ENCODE assay signal across 20 cellular contexts in genomic region chr5:8061140-8061469, GRCh38.
DNase-seq lines count a peak whose midpoint lies in the region; ATAC-seq, FAIRE-seq and TF ChIP-seq lines count a peak whose summit lies in the region.
"Had no signal": no experiment of that assay in that cellular context is flagged by ENCODE, and none has a peak within 500 bp of the region (broad histone marks: within the 10 kb centered on the region; RNA-seq: fewer than 3 reads in every experiment).

No MANE protein-coding gene starts in this region.

- no peak overlapping the region for H2AK5ac ChIP-seq in mesendoderm (ENCODE audit: low read length)

- no peak overlapping the region for H3K4me3 Mint-ChIP-seq in brain
- no peak overlapping the region for H3K4me3 Mint-ChIP-seq in stimulated activated memory B cell treated with anti-CD40 and anti-IgM and Interleukin-4, amounts not matched to agents 10 μg/mL and 1 μg/mL and 100 μg/mL, for 72 hours
- no peak overlapping the region for H3K4me3 Mint-ChIP-seq in activated CD4-positive, alpha-beta memory T cell treated with anti-CD3 and anti-CD28 coated beads, Interleukin-2, amount 10 ng/mL, durations not matched to agents 7 days and 5 days
- H3K4me3 Mint-ChIP-seq: H9; stimulated activated effector memory CD8-positive, alpha-beta T cell treated with anti-CD3 and anti-CD28 coated beads, Interleukin-12 subunit alpha, Interleukin-12 subunit beta, amount 100 ng/mL, for 72 hours; T-cell had no signal

- H3K4me1 ChIP-seq in mesendoderm (ENCODE audit: control insufficient read depth, low read depth, low read length): no peaks in the 10 kb centered on the region
- H3K4me1 ChIP-seq: left lung, psoas muscle had no signal

- H4K5ac ChIP-seq in mesendoderm (ENCODE audit: low read length): no peak overlapping the region

- H3K27me3 Mint-ChIP-seq in brain: no peaks in the 10 kb centered on the region
- H3K27me3 Mint-ChIP-seq in stimulated activated memory B cell treated with anti-CD40 and anti-IgM and Interleukin-4, amounts not matched to agents 10 μg/mL and 1 μg/mL and 100 μg/mL, for 72 hours: peaks cover 9% of the 10 kb centered on the region
- no peaks in the 10 kb centered on the region for H3K27me3 Mint-ChIP-seq in activated CD4-positive, alpha-beta memory T cell treated with anti-CD3 and anti-CD28 coated beads, Interleukin-2, amount 10 ng/mL, durations not matched to agents 7 days and 5 days
- H3K27me3 Mint-ChIP-seq: T-cell had no signal

- no peak overlapping the region for H3K56ac ChIP-seq in mesendoderm (ENCODE audit: low read length)

- H3K36me3 ChIP-seq in mesendoderm (ENCODE audit: control insufficient read depth, insufficient read depth, low read length): no peaks in the 10 kb centered on the region
- H3K36me3 ChIP-seq: left lung, thoracic aorta had no signal

- peaks cover 40% of the 10 kb centered on the region for H3K4me1 Mint-ChIP-seq in brain
- H3K4me1 Mint-ChIP-seq in stimulated activated memory B cell treated with anti-CD40 and anti-IgM and Interleukin-4, amounts not matched to agents 10 μg/mL and 1 μg/mL and 100 μg/mL, for 72 hours: peaks cover 23% of the 10 kb centered on the region
- no peaks in the 10 kb centered on the region for H3K4me1 Mint-ChIP-seq in activated CD4-positive, alpha-beta memory T cell treated with anti-CD3 and anti-CD28 coated beads, Interleukin-2, amount 10 ng/mL, durations not matched to agents 7 days and 5 days
- H3K4me1 Mint-ChIP-seq: stimulated activated effector memory CD8-positive, alpha-beta T cell treated with anti-CD3 and anti-CD28 coated beads, Interleukin-12 subunit alpha, Interleukin-12 subunit beta, amount 100 ng/mL, for 72 hours; T-cell had no signal

- H4K8ac ChIP-seq in mesendoderm (ENCODE audit: low read depth, low read length): no peak overlapping the region

- H3K9ac ChIP-seq in mesendoderm (ENCODE audit: low read length): no peak overlapping the region

- CTCF ChIA-PET in activated CD4-positive, alpha-beta memory T cell treated with anti-CD3 and anti-CD28 coated beads, Interleukin-2, amount 10 ng/mL, durations not matched to agents 7 days and 5 days (lab: Charles Lee): no interaction called here

- H3K79me1 ChIP-seq in mesendoderm (ENCODE audit: low read length): no peaks in the 10 kb centered on the region

- H2BK120ac ChIP-seq in mesendoderm (ENCODE audit: low read depth, low read length): no peak overlapping the region

- H2BK15ac ChIP-seq in mesendoderm (replicated peaks; ENCODE audit: low read depth): no peak overlapping the region

- H3K23ac ChIP-seq in mesendoderm (ENCODE audit: low read length): no peak overlapping the region

- H3K79me2 ChIP-seq in mesendoderm (ENCODE audit: control insufficient read depth, insufficient read depth, low read length): no peaks in the 10 kb centered on the region

- no peaks in the 10 kb centered on the region for H3K36me3 Mint-ChIP-seq in brain
- H3K36me3 Mint-ChIP-seq in stimulated activated memory B cell treated with anti-CD40 and anti-IgM and Interleukin-4, amounts not matched to agents 10 μg/mL and 1 μg/mL and 100 μg/mL, for 72 hours: no peaks in the 10 kb centered on the region
- no peaks in the 10 kb centered on the region for H3K36me3 Mint-ChIP-seq in activated CD4-positive, alpha-beta memory T cell treated with anti-CD3 and anti-CD28 coated beads, Interleukin-2, amount 10 ng/mL, durations not matched to agents 7 days and 5 days (ENCODE audit: low read depth)
- H3K36me3 Mint-ChIP-seq: stimulated activated effector memory CD8-positive, alpha-beta T cell treated with anti-CD3 and anti-CD28 coated beads, Interleukin-12 subunit alpha, Interleukin-12 subunit beta, amount 100 ng/mL, for 72 hours; T-cell had no signal

- POLR2A ChIA-PET in activated CD4-positive, alpha-beta memory T cell treated with anti-CD3 and anti-CD28 coated beads, Interleukin-2, amount 10 ng/mL, durations not matched to agents 7 days and 5 days (lab: Charles Lee): no interaction called here

- WGBS in mesendoderm (ENCODE audit: extremely low coverage, insufficient coverage, low lambda C conversion rate): no CpG with 5 or more reads among the region's 2 CpGs

- FAIRE-seq in D721Med (lab: Jason Lieb, UNC): no peak

- DNase-seq in mesendoderm (peak; percentile 8), D721Med (ENCODE audit: insufficient read length, low spot score) (no peak)
- no peak for DNase-seq in activated CD4-positive, alpha-beta memory T cell treated with anti-CD3 and anti-CD28 coated beads, Interleukin-2, amount 10 ng/mL, durations not matched to agents 7 days and 5 days
- DNase-seq: activated effector memory CD4-positive, alpha-beta T cell treated with anti-CD3 and anti-CD28 coated beads, Interleukin-2, amount 50 U/mL, for 16 hours; GDM1; H9; left lung; NCI-H1694; NCI-H2171; NCI-H524; PC-3; psoas muscle; T-cell had no signal

- no peak overlapping the region for H3K4me2 ChIP-seq in mesendoderm (ENCODE audit: low read length)
- H3K4me2 ChIP-seq: smooth muscle cell had no signal

- H3K4ac ChIP-seq in mesendoderm (ENCODE audit: low read depth, low read length): no peak overlapping the region

- no peaks in the 10 kb centered on the region for H3K9me3 Mint-ChIP-seq in brain
- no peaks in the 10 kb centered on the region for H3K9me3 Mint-ChIP-seq in stimulated activated memory B cell treated with anti-CD40 and anti-IgM and Interleukin-4, amounts not matched to agents 10 μg/mL and 1 μg/mL and 100 μg/mL, for 72 hours
- no peaks in the 10 kb centered on the region for H3K9me3 Mint-ChIP-seq in activated CD4-positive, alpha-beta memory T cell treated with anti-CD3 and anti-CD28 coated beads, Interleukin-2, amount 10 ng/mL, durations not matched to agents 7 days and 5 days
- H3K9me3 Mint-ChIP-seq: H9 had no signal

- peak; percentile 58 for ATAC-seq in GM18868 (IDR thresholded peaks at IDR 0.05; ENCODE audit: unreplicated experiment)
- peak; percentile 39 for ATAC-seq in stimulated activated memory B cell treated with anti-CD40 and anti-IgM and Interleukin-4, amounts not matched to agents 10 μg/mL and 1 μg/mL and 100 μg/mL, for 72 hours
- ATAC-seq in GM18520 (IDR thresholded peaks at IDR 0.05; ENCODE audit: unreplicated experiment): no peak
- ATAC-seq: left lung; PC-3; psoas muscle; stimulated activated effector memory CD8-positive, alpha-beta T cell treated with anti-CD3 and anti-CD28 coated beads, Interleukin-12 subunit alpha, Interleukin-12 subunit beta, amount 100 ng/mL, for 72 hours; T-cell had no signal

- no peaks in the 10 kb centered on the region for H3K27me3 ChIP-seq in mesendoderm (ENCODE audit: insufficient read depth, low read length, poor library complexity)
- H3K27me3 ChIP-seq: left lung had no signal

- no peak overlapping the region for H2BK5ac ChIP-seq in mesendoderm (ENCODE audit: low read length)

- H3K4me3 ChIP-seq in mesendoderm (ENCODE audit: low read length): no peak overlapping the region
- H3K4me3 ChIP-seq: left lung, psoas muscle, smooth muscle cell, thoracic aorta had no signal

- H3K27ac ChIP-seq in mesendoderm (ENCODE audit: low read depth, low read length): no peak overlapping the region
- H3K27ac ChIP-seq: left lung, psoas muscle, thoracic aorta had no signal

- peak overlapping the region in 3 of 5 experiments; percentile 0 to 59 (median 21) for H3K27ac Mint-ChIP-seq in brain
- H3K27ac Mint-ChIP-seq in stimulated activated memory B cell treated with anti-CD40 and anti-IgM and Interleukin-4, amounts not matched to agents 10 μg/mL and 1 μg/mL and 100 μg/mL, for 72 hours: peak overlapping the region; percentile 39
- no peak overlapping the region for H3K27ac Mint-ChIP-seq in activated CD4-positive, alpha-beta memory T cell treated with anti-CD3 and anti-CD28 coated beads, Interleukin-2, amount 10 ng/mL, durations not matched to agents 7 days and 5 days
- H3K27ac Mint-ChIP-seq: H9; stimulated activated effector memory CD8-positive, alpha-beta T cell treated with anti-CD3 and anti-CD28 coated beads, Interleukin-12 subunit alpha, Interleukin-12 subunit beta, amount 100 ng/mL, for 72 hours; T-cell had no signal

- TF ChIP-seq CTCF in brain (conservative IDR thresholded peaks at IDR 0.05) (no peak), D721Med (IDR thresholded peaks at IDR 0.05; ENCODE audit: insufficient read depth, missing control alignments) (no peak)

- H3K18ac ChIP-seq in mesendoderm (ENCODE audit: low read length): no peak overlapping the region
